Comparison of ENCODE assay signal across 2 cellular contexts in the genomic region with DNA sequence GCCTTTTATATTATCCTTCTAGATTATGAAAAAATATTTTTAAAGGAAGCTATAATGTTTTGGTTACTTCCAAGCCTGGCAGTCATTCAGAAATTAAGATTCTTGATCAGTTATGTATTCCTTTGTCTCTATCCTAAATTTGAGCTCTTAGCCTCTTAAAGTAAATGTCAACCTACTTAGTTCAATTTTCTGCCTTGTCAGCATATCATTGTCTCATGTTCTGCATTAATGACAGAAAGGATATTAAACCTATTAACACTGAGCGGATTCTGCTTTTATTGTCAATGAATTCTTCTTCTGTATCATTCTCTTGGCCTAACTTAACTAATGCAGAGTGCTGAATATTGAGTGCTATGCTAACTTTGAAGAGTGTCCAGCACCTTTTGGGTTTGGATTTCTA.
TF ChIP-seq lines count a peak whose summit lies in the region.

No MANE protein-coding gene starts in this region.

TF ChIP-seq in HepG2, 621 proteins besides CTCF, POLR2A, EP300 and RAD21:
- TF ChIP-seq, protein P1, sequence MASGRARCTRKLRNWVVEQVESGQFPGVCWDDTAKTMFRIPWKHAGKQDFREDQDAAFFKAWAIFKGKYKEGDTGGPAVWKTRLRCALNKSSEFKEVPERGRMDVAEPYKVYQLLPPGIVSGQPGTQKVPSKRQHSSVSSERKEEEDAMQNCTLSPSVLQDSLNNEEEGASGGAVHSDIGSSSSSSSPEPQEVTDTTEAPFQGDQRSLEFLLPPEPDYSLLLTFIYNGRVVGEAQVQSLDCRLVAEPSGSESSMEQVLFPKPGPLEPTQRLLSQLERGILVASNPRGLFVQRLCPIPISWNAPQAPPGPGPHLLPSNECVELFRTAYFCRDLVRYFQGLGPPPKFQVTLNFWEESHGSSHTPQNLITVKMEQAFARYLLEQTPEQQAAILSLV (CRISPR knock-in tag; IDR thresholded peaks at IDR 0.05; ENCODE audit: borderline replicate concordance) = no peak
- TF ChIP-seq MAFK (conservative IDR thresholded peaks at IDR 0.05 in 1 of 2, IDR thresholded peaks at IDR 0.05 in 1 of 2; ENCODE audit: low read length in 2 of 2) = peak; percentile 96 to 99
- no peak for TF ChIP-seq SPEN (CRISPR knock-in tag; IDR thresholded peaks at IDR 0.05; ENCODE audit: low read depth)
- TF ChIP-seq MAFF (IDR thresholded peaks at IDR 0.05; ENCODE audit: low read depth, low read length) = peak; percentile 98
TF ChIP-seq in HepG2: peak in this region for 2.

TF ChIP-seq in K562, 482 proteins besides CTCF, POLR2A, EP300 and RAD21:
- TF ChIP-seq RBM14 (IDR thresholded peaks at IDR 0.05; ENCODE audit: borderline replicate concordance, insufficient read depth, low read depth, low read length) (no peak), MAFG (tag; conservative IDR thresholded peaks at IDR 0.05) (peak; percentile 91), TSC22D4 (tag; IDR thresholded peaks at IDR 0.05) (no peak), ZNF316 (IDR thresholded peaks at IDR 0.05) (peak; percentile 97), FOXM1 (IDR thresholded peaks at IDR 0.05; ENCODE audit: low read depth) (no peak), FOXM1 (CRISPR knock-in tag; IDR thresholded peaks at IDR 0.05; ENCODE audit: low read depth) (no peak), MAFK (IDR thresholded peaks at IDR 0.05; ENCODE audit: low read length) (peak; percentile 98), ZNF444 (CRISPR knock-in tag; IDR thresholded peaks at IDR 0.05) (no peak), FOXK2 (conservative IDR thresholded peaks at IDR 0.05 in 1 of 2, IDR thresholded peaks at IDR 0.05 in 1 of 2; ENCODE audit: low read depth in 2 of 2) (no peak), C11orf30 (IDR thresholded peaks at IDR 0.05; ENCODE audit: low read depth) (peak; percentile 90), MAFF (IDR thresholded peaks at IDR 0.05; ENCODE audit: low read length) (peak; percentile 97), ZNF174 (CRISPR knock-in tag; IDR thresholded peaks at IDR 0.05) (no peak)
- TF ChIP-seq, protein P2, sequence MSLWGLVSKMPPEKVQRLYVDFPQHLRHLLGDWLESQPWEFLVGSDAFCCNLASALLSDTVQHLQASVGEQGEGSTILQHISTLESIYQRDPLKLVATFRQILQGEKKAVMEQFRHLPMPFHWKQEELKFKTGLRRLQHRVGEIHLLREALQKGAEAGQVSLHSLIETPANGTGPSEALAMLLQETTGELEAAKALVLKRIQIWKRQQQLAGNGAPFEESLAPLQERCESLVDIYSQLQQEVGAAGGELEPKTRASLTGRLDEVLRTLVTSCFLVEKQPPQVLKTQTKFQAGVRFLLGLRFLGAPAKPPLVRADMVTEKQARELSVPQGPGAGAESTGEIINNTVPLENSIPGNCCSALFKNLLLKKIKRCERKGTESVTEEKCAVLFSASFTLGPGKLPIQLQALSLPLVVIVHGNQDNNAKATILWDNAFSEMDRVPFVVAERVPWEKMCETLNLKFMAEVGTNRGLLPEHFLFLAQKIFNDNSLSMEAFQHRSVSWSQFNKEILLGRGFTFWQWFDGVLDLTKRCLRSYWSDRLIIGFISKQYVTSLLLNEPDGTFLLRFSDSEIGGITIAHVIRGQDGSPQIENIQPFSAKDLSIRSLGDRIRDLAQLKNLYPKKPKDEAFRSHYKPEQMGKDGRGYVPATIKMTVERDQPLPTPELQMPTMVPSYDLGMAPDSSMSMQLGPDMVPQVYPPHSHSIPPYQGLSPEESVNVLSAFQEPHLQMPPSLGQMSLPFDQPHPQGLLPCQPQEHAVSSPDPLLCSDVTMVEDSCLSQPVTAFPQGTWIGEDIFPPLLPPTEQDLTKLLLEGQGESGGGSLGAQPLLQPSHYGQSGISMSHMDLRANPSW (CRISPR knock-in tag; IDR thresholded peaks at IDR 0.05) = no peak
TF ChIP-seq in K562: peak in this region for 5.
